9 cellular contexts compared by ENCODE assay signal in the genomic region with DNA sequence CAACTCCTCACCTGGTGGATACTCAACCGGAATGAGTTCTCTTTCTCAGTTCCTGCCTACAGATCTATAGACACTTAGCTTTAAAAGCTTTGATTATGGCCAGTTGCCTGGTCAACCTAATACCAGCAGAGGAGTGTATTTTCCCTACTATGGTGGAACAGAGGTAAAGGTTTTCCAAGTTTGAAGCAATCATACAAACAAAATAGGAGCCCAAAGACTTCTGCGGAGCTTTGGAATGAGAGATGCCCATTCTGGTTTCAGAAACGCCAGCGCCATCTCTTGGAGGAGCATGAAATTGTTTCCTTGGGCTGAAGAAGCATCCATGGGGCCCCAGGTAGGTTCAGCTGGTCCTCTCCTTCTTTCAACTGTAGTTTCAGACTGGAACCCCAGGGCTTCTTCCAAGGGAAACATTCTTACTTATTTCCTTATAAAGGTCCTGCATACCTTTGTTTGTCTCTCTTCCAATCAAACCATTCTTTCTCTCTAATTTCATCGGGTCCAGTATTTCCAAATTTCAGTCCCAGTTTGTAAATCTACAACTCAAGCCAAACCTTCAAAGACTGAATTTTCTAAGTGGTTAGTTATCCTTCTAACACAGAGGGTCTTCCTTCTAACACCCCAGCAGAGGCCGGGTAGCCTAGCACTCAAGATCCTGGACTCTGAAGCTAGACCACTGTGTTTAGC.
DNase-seq lines count a peak whose midpoint lies in the region; ATAC-seq and TF ChIP-seq lines count a peak whose summit lies in the region.
"Had no signal": no experiment of that assay in that cellular context is flagged by ENCODE, and none has a peak within 500 bp of the region (broad histone marks: within the 10 kb centered on the region; RNA-seq: fewer than 3 reads in every experiment).

No MANE protein-coding gene starts in this region.

- 41 to 43% (median 43%) methylated on average over 6 of the region's 6 CpGs for WGBS in psoas muscle, 3 donors

- no peaks in the 10 kb centered on the region for H3K4me1 ChIP-seq in BE2C
- H3K4me1 ChIP-seq in psoas muscle: no peaks in the 10 kb centered on the region

- H3K4me3 ChIP-seq in BE2C (ENCODE audit: low read depth, low read length): no peak overlapping the region
- no peak overlapping the region for H3K4me3 ChIP-seq in psoas muscle

- H3K27me3 Mint-ChIP-seq in HFFc6 (ENCODE audit: insufficient read depth): peaks cover 2% of the 10 kb centered on the region
- H3K27me3 Mint-ChIP-seq in activated T-cell treated with anti-CD3 and anti-CD28 coated beads, Interleukin-2, amount 50 U/mL, for 24 hours: peaks cover 15% of the 10 kb centered on the region

- H3K9me3 Mint-ChIP-seq in HFFc6: no peaks in the 10 kb centered on the region
- no peaks in the 10 kb centered on the region for H3K9me3 Mint-ChIP-seq in activated T-cell treated with anti-CD3 and anti-CD28 coated beads, Interleukin-2, amount 50 U/mL, for 24 hours
- H3K9me3 Mint-ChIP-seq: memory B cell had no signal

- H3K36me3 Mint-ChIP-seq in HFFc6 (ENCODE audit: low read depth): no peaks in the 10 kb centered on the region
- no peaks in the 10 kb centered on the region for H3K36me3 Mint-ChIP-seq in activated T-cell treated with anti-CD3 and anti-CD28 coated beads, Interleukin-2, amount 50 U/mL, for 24 hours (ENCODE audit: low read depth)
- H3K36me3 Mint-ChIP-seq: memory B cell had no signal

- H3K4me3 Mint-ChIP-seq in HFFc6: no peak overlapping the region; the same call in 1 of the 2 replicates
- H3K4me3 Mint-ChIP-seq in activated T-cell treated with anti-CD3 and anti-CD28 coated beads, Interleukin-2, amount 50 U/mL, for 24 hours: no peak overlapping the region
- H3K4me3 Mint-ChIP-seq: memory B cell had no signal

- peak overlapping the region; percentile 91 for H3K27ac Mint-ChIP-seq in HFFc6
- no peak overlapping the region for H3K27ac Mint-ChIP-seq in activated T-cell treated with anti-CD3 and anti-CD28 coated beads, Interleukin-2, amount 50 U/mL, for 24 hours
- H3K27ac Mint-ChIP-seq: memory B cell had no signal

- H3K27ac ChIP-seq in psoas muscle: no peak overlapping the region

- intact Hi-C loops in head of caudate nucleus (cut with DNase I) (loop anchor here (10.0 kb wide), 1 partner anchor 638 kb away; no protein-coding TSS in a partner anchor), psoas muscle (cut with DNase I) (loop anchor here (1.0 to 10.0 kb wide), 4 partner anchors 130 to 678 kb away; no protein-coding TSS in a partner anchor)

- H3K9me3 ChIP-seq in BE2C (no peaks in the 10 kb centered on the region), psoas muscle (no peaks in the 10 kb centered on the region)

- H3K27me3 ChIP-seq in BE2C (peaks cover 8% of the 10 kb centered on the region), psoas muscle (ENCODE audit: insufficient read depth in 3 of 3, low read length in 2 of 3) (peaks cover 0 to 4% (median 0%) of the 10 kb centered on the region in 3 donors)

- peaks cover 35% of the 10 kb centered on the region for H3K4me1 Mint-ChIP-seq in HFFc6 (ENCODE audit: low read depth)
- peaks cover 41% of the 10 kb centered on the region for H3K4me1 Mint-ChIP-seq in activated T-cell treated with anti-CD3 and anti-CD28 coated beads, Interleukin-2, amount 50 U/mL, for 24 hours (ENCODE audit: low read depth)

- ATAC-seq in psoas muscle: no peak
- ATAC-seq in HG02798 (IDR thresholded peaks at IDR 0.05; ENCODE audit: poor library complexity, unreplicated experiment): no peak

- DNase-seq in BE2C (peak; percentile 29), HFFc6 (peak; percentile 69), NCI-H69 (lab: John Stamatoyannopoulos, UW) (peak; percentile 78), head of caudate nucleus (peak in 35 of 42 donors; percentile 12 to 76 (median 38)), psoas muscle (peak in 1 of 2 donors; percentile 40), GM19240 (ENCODE audit: insufficient read length, low spot score) (no peak)
- peak; percentile 49 for DNase-seq in activated T-cell treated with anti-CD3 and anti-CD28 coated beads, Interleukin-2, amount 50 U/mL, for 24 hours

- peak; percentile 58 for TF ChIP-seq CTCF in BE2C (IDR thresholded peaks at IDR 0.05; ENCODE audit: low read depth, low read length)
- peak; percentile 88 for TF ChIP-seq CTCF in HFFc6 (IDR thresholded peaks at IDR 0.05)
- TF ChIP-seq CTCF in psoas muscle (IDR thresholded peaks at IDR 0.05): peak; percentile 46

- H3K36me3 ChIP-seq in BE2C (no peaks in the 10 kb centered on the region), psoas muscle (ENCODE audit: insufficient read depth in 1 of 2, low read depth in 1 of 2) (no peaks in the 10 kb centered on the region)
